In the genomic region with DNA sequence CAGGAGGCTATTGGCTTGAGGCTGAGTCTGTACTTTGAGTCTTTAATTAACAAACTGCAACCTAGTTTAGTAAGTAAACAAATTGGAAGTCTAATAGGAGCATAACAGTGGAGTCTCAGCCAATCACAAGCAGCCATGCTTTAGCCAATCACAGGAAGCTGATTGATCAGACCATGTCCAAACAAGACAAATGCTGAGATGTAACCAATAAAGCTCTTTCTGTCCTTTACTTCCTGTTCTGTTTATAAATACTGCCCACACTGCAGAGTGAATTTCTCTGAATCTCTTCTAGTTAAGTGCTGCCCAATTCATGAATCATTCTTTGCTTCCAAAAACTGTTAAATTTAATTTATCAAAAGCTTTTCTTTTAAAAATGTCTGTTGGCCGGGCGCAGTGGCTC, we compare ENCODE assay signal across 23 cellular contexts.
DNase-seq lines count a peak whose midpoint lies in the region; ATAC-seq and TF ChIP-seq lines count a peak whose summit lies in the region.
"Had no signal": no experiment of that assay in that cellular context is flagged by ENCODE, and none has a peak within 500 bp of the region (broad histone marks: within the 10 kb centered on the region; RNA-seq: fewer than 3 reads in every experiment).

No MANE protein-coding gene starts in this region.

- H3K27ac ChIP-seq in ACC112 (ENCODE audit: low read depth, low read length) (peak overlapping the region; percentile 11), HUES48 (ENCODE audit: low read depth, low read length) (peak overlapping the region; percentile 75), SJSA1 (peak overlapping the region; percentile 89), endodermal cell (ENCODE audit: low read depth, low read length) (no peak overlapping the region)
- H3K27ac ChIP-seq: left lung, suprapubic skin, uterus had no signal

- H3K9me3 Mint-ChIP-seq in endodermal cell = no peaks in the 10 kb centered on the region
- H3K9me3 Mint-ChIP-seq: activated naive CD4-positive, alpha-beta T cell treated with anti-CD3 and anti-CD28 coated beads, Interleukin-2, amount 50 U/mL, for 24 hours had no signal

- no peak for ATAC-seq in HG03457 (IDR thresholded peaks at IDR 0.05; ENCODE audit: unreplicated experiment)
- ATAC-seq: left lung had no signal

- DNase-seq in SJSA1 (ENCODE audit: low read depth in 1 of 2, low spot score in 2 of 2) (no peak), fibroblast of mammary gland (ENCODE audit: low read depth) (peak; percentile 64), endodermal cell (no peak), GM13976 (ENCODE audit: low spot score) (no peak), T-helper 2 cell (no peak)
- DNase-seq: activated CD4-positive, alpha-beta T cell treated with anti-CD3 and anti-CD28 coated beads for 36 hours; activated T-cell treated with anti-CD3 and anti-CD28 coated beads, Interleukin-2, amount 50 U/mL, for 72 hours; C1 segment of cervical spinal cord; effector CD4-positive, alpha-beta T cell; GDM1; glutamatergic neuron; GOT3; left lung; NCI-H1694; RPMI8226; uterus had no signal

- H3K27ac Mint-ChIP-seq in endodermal cell = no peak overlapping the region
- H3K27ac Mint-ChIP-seq: activated CD4-positive, alpha-beta T cell treated with anti-CD3 and anti-CD28 coated beads for 36 hours; activated naive CD4-positive, alpha-beta T cell treated with anti-CD3 and anti-CD28 coated beads, Interleukin-2, amount 50 U/mL, for 24 hours; activated T-cell treated with anti-CD3 and anti-CD28 coated beads, Interleukin-2, amount 50 U/mL, for 72 hours; stimulated activated effector memory CD8-positive, alpha-beta T cell treated with anti-CD3 and anti-CD28 coated beads, Interleukin-12 subunit alpha, Interleukin-12 subunit beta, amount 100 ng/mL, for 72 hours had no signal

- H3K36me3 ChIP-seq in ACC112 (ENCODE audit: insufficient read depth, low read length) (no peaks in the 10 kb centered on the region), HUES48 (ENCODE audit: control insufficient read depth, insufficient read depth, low read length) (no peaks in the 10 kb centered on the region), SJSA1 (no peaks in the 10 kb centered on the region), endodermal cell (ENCODE audit: control insufficient read depth, insufficient read depth, low read length) (no peaks in the 10 kb centered on the region)
- H3K36me3 ChIP-seq: left lung, MG63, suprapubic skin, uterus had no signal

- peaks cover 16% of the 10 kb centered on the region for H3K27me3 Mint-ChIP-seq in endodermal cell (ENCODE audit: insufficient read depth)
- H3K27me3 Mint-ChIP-seq: activated naive CD4-positive, alpha-beta T cell treated with anti-CD3 and anti-CD28 coated beads, Interleukin-2, amount 50 U/mL, for 24 hours had no signal

- H3K4me3 ChIP-seq in ACC112 (ENCODE audit: low read depth, low read length) (no peak overlapping the region), HUES48 (ENCODE audit: low read depth, low read length) (no peak overlapping the region), SJSA1 (no peak overlapping the region), fibroblast of mammary gland (ENCODE audit: control insufficient read depth, low read depth, low read length) (no peak overlapping the region), endodermal cell (ENCODE audit: low read length) (no peak overlapping the region)
- H3K4me3 ChIP-seq: left lung, MG63, suprapubic skin, uterus had no signal

- no peak for TF ChIP-seq CTCF in fibroblast of mammary gland (conservative IDR thresholded peaks at IDR 0.05; ENCODE audit: control insufficient read depth, insufficient read depth, low read depth, low read length)
- no peak for TF ChIP-seq CTCF in endodermal cell (conservative IDR thresholded peaks at IDR 0.05)
- no peak for TF ChIP-seq CTCF in GM13976 (IDR thresholded peaks at IDR 0.05; ENCODE audit: borderline replicate concordance, control extremely low read depth, extremely low read depth, insufficient read depth, missing control alignments)

- H3K4me3 Mint-ChIP-seq in endodermal cell = no peak overlapping the region
- H3K4me3 Mint-ChIP-seq: activated CD4-positive, alpha-beta T cell treated with anti-CD3 and anti-CD28 coated beads for 36 hours; activated naive CD4-positive, alpha-beta T cell treated with anti-CD3 and anti-CD28 coated beads, Interleukin-2, amount 50 U/mL, for 24 hours; activated T-cell treated with anti-CD3 and anti-CD28 coated beads, Interleukin-2, amount 50 U/mL, for 72 hours; stimulated activated effector memory CD8-positive, alpha-beta T cell treated with anti-CD3 and anti-CD28 coated beads, Interleukin-12 subunit alpha, Interleukin-12 subunit beta, amount 100 ng/mL, for 72 hours had no signal

- peaks cover 17% of the 10 kb centered on the region for H3K4me1 Mint-ChIP-seq in endodermal cell

- no peaks in the 10 kb centered on the region for H3K9me3 ChIP-seq in HUES48 (ENCODE audit: control insufficient read depth, insufficient read depth, low read length)
- H3K9me3 ChIP-seq in SJSA1 (replicated peaks) = peaks cover 5% of the 10 kb centered on the region; the same call in 1 of the 2 replicates
- H3K9me3 ChIP-seq in endodermal cell (ENCODE audit: control insufficient read depth, low read length) = no peaks in the 10 kb centered on the region
- H3K9me3 ChIP-seq: left lung, MG63, suprapubic skin, uterus had no signal

- H3K27me3 ChIP-seq in ACC112 (ENCODE audit: insufficient read depth, low read length) = no peaks in the 10 kb centered on the region
- H3K27me3 ChIP-seq in HUES48 (ENCODE audit: control insufficient read depth, insufficient read depth, low read length) = no peaks in the 10 kb centered on the region
- H3K27me3 ChIP-seq in SJSA1 (replicated peaks) = no peaks in the 10 kb centered on the region
- H3K27me3 ChIP-seq in endodermal cell (ENCODE audit: control insufficient read depth, insufficient read depth, low read length, poor library complexity, severe bottlenecking) = no peaks in the 10 kb centered on the region
- H3K27me3 ChIP-seq: left lung, MG63, suprapubic skin, uterus had no signal

- H3K9ac ChIP-seq in HUES48 (ENCODE audit: low read depth, low read length) (no peak overlapping the region), endodermal cell (ENCODE audit: extremely low read depth, low read length, poor library complexity, severe bottlenecking) (no peak overlapping the region)

- H3K79me2 ChIP-seq in ACC112 (ENCODE audit: control insufficient read depth, insufficient read depth, low read length, unreplicated experiment) = no peaks in the 10 kb centered on the region

- in situ Hi-C loops in GM13976 (cut with MboI; ENCODE audit: low sequenced_read_pairs, unreplicated experiment) = no loop called here

- H2AFZ ChIP-seq in ACC112 (ENCODE audit: low read length, unreplicated experiment) = peak overlapping the region; percentile 27

- 77 to 92% methylated on average over 2 of the region's 2 CpGs for WGBS in endodermal cell (ENCODE audit: insufficient coverage in 1 of 2, insufficient read length in 1 of 2), 2 experiments

- H3K36me3 Mint-ChIP-seq in endodermal cell (ENCODE audit: low read depth) = no peaks in the 10 kb centered on the region
- H3K36me3 Mint-ChIP-seq: stimulated activated effector memory CD8-positive, alpha-beta T cell treated with anti-CD3 and anti-CD28 coated beads, Interleukin-12 subunit alpha, Interleukin-12 subunit beta, amount 100 ng/mL, for 72 hours had no signal

- H3K4me1 ChIP-seq in ACC112 (ENCODE audit: control insufficient read depth, insufficient read depth, low read length, unreplicated experiment) (peaks cover 61% of the 10 kb centered on the region), HUES48 (ENCODE audit: control insufficient read depth, insufficient read depth, low read length) (peaks cover 20% of the 10 kb centered on the region), SJSA1 (replicated peaks) (peaks cover 79% of the 10 kb centered on the region), endodermal cell (ENCODE audit: control insufficient read depth, insufficient read depth, low read length) (no peaks in the 10 kb centered on the region)
- H3K4me1 ChIP-seq: uterus had no signal
